ENCODE assay signal across 9 cellular contexts in the genomic region with DNA sequence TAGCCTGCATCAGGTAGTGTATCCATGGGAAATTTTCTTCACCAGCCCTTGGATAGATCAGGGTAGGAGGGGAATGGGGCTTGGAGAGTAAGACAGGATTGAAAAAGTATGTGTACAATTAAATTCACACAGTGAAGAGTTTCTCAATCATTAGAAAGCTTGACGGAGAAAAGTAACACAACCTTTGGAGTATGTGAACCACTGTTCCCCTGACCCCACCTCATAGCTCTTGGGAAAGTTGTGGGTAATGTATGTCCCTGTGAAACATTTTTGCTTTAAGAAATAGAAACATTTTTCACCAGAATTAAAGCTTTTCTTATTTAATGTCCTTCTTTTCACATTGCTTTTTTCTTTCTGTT. TPM values are rescaled to one million over a fixed set of nuclear protein-coding genes. Genes with fewer than 3 reads are reported as not detected.
DNase-seq lines count a peak whose midpoint lies in the region; ATAC-seq and TF ChIP-seq lines count a peak whose summit lies in the region.
"Had no signal": no experiment of that assay in that cellular context is flagged by ENCODE, and none has a peak within 500 bp of the region (broad histone marks: within the 10 kb centered on the region; RNA-seq: fewer than 3 reads in every experiment).

No MANE protein-coding gene starts in this region.

- ATAC-seq in GM18909 (IDR thresholded peaks at IDR 0.05; ENCODE audit: poor library complexity, unreplicated experiment) = peak; percentile 38
- ATAC-seq in HG02938 (IDR thresholded peaks at IDR 0.05; ENCODE audit: unreplicated experiment) = peak; percentile 24
- ATAC-seq in psoas muscle = peak in 2 of 4 donors; percentile 13 to 21
- no peak for ATAC-seq in HG02623 (IDR thresholded peaks at IDR 0.05; ENCODE audit: unreplicated experiment)

- H3K9me3 ChIP-seq in psoas muscle = no peaks in the 10 kb centered on the region

- H3K4me3 Mint-ChIP-seq in MCF 10A (ENCODE audit: unreplicated experiment) = peak overlapping the region; percentile 90

- no peaks in the 10 kb centered on the region for H3K27me3 Mint-ChIP-seq in MCF 10A (ENCODE audit: insufficient read depth, unreplicated experiment)

- peaks cover 0 to under 1% of the 10 kb centered on the region in 2 donors for H3K36me3 ChIP-seq in psoas muscle (ENCODE audit: insufficient read depth in 1 of 2, low read depth in 1 of 2)

- CTCF ChIA-PET in MCF 10A (lab: Yijun Ruan, JAX) = interaction anchor here (0.6 to 0.8 kb wide), 2 partner anchors 113 to 771 kb away, joined by 3 read pairs; no protein-coding TSS in a partner anchor

- H3K4me1 Mint-ChIP-seq in MCF 10A (ENCODE audit: insufficient read depth, unreplicated experiment) = peaks cover 31% of the 10 kb centered on the region

- 45 to 56% (median 46%) methylated on average over 1 of the region's 1 CpG for WGBS in psoas muscle, 3 donors

- H3K4me1 ChIP-seq in psoas muscle = no peaks in the 10 kb centered on the region

- H3K36me3 Mint-ChIP-seq in MCF 10A (ENCODE audit: insufficient read depth, unreplicated experiment) = no peaks in the 10 kb centered on the region

- peak overlapping the region; percentile 58 for H3K4me3 ChIP-seq in psoas muscle

- DNase-seq in MCF 10A (ENCODE audit: unreplicated experiment) (no peak), psoas muscle (no peak), DMS114 treated with DMSO at 0.1 percent for 48 hours (lab: John Stamatoyannopoulos, UW; ENCODE audit: unreplicated experiment) (no peak), GM20000 (ENCODE audit: low spot score) (no peak), NCI-H446 treated with DMSO at 0.1 percent for 48 hours (lab: John Stamatoyannopoulos, UW) (no peak)

- H3K27me3 ChIP-seq in psoas muscle (ENCODE audit: insufficient read depth in 3 of 3, low read length in 2 of 3) = no peaks in the 10 kb centered on the region

- TF ChIP-seq CTCF in MCF 10A (IDR thresholded peaks at IDR 0.05; ENCODE audit: unreplicated experiment) = no peak
- TF ChIP-seq CTCF in psoas muscle (IDR thresholded peaks at IDR 0.05) = no peak
- no peak for TF ChIP-seq CTCF in GM20000 (IDR thresholded peaks at IDR 0.05; ENCODE audit: extremely low read depth, missing control alignments)

- no peak overlapping the region for H3K27ac ChIP-seq in psoas muscle

- POLR2A ChIA-PET in MCF 10A (lab: Yijun Ruan, JAX) = interaction anchor here (0.7 to 1.4 kb wide), 6 partner anchors 9 to 190 kb away, joined by 3 to 11 read pairs (median 4); a partner anchor contains a TSS

- peak overlapping the region; percentile 90 for H3K27ac Mint-ChIP-seq in MCF 10A (ENCODE audit: low read depth, unreplicated experiment)

- H3K9me3 Mint-ChIP-seq in MCF 10A (ENCODE audit: unreplicated experiment) = no peaks in the 10 kb centered on the region

- BruUV-seq in MCF 10A (replicated peaks; lab: Mats Ljungman, UMichigan) = no TSS peak

- intact Hi-C loops in MCF 10A (cut with micrococcal nuclease) = no loop called here
- intact Hi-C loops in psoas muscle (cut with DNase I) = loop anchor here in 1 of 2 donors (10.0 kb wide), 1 partner anchor 130 kb away; no protein-coding TSS in a partner anchor

RNA-seq across cellular contexts. Expression of a gene that starts 0.3 kb away (rescaled TPM):
- total RNA-seq in MCF 10A (2022) (27.2 and 34.4 TPM in 2 replicates), psoas muscle (10 to 100 TPM in 1 of 4 donors, 1 to 10 TPM in 3; 1.6 to 10.2 (median 4.3) TPM)
- polyA plus RNA-seq in psoas muscle = 1 to 10 TPM; 2.6 to 4.5 (median 3.3) TPM

RNA-seq across cellular contexts. Expression of a gene that starts 9.9 kb away (rescaled TPM):
- total RNA-seq in MCF 10A (2022) = 14.0 and 14.4 TPM in 2 replicates
- total RNA-seq in psoas muscle = 1 to 10 TPM; 2.5 to 6.9 (median 3.7) TPM
- 1 to 10 TPM; 4.1 to 4.7 (median 4.6) TPM for polyA plus RNA-seq in psoas muscle
- total RNA-seq: NCI-H460 had no signal

RNA-seq across cellular contexts. Expression of a gene that starts 12.3 kb away (rescaled TPM):
- total RNA-seq in MCF 10A (2022) (not detected in 2 replicates), psoas muscle (not detected)
- under 1 TPM in 1 of 3 donors, not detected in 2; 0.05 TPM for polyA plus RNA-seq in psoas muscle
